8 cellular contexts compared by ENCODE assay signal in the genomic region with DNA sequence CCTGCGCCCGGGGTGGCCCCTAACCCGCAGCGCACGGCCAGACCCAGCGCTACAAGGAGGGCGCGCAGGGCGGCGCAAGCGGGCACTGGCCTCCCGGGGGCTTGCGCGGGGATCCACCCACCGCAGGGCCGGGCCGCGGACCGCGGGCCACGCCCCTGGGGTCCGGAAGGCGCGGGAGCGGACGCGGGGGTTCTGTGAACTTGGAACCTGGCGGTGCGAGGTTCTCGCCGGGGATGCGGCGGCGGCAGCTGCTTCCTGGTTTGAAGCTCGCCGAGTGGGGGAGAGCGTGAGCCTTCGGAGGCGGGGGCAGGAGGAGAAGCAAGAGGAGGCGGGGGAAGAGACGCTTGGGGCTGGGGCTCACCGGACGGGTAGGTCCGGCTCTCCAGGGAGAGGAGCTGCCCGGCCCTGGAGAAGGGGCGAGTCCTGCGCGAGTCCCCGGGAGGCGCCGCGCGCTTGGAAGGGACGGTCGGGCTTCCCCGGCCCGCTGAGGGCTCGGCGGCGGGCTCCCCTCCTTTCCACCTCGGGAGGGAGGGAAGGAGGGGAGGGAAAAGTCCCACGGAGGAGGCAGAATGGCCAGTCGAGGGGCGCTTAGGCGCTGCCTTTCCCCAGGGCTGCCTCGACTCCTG. TPM values are rescaled to one million over a fixed set of nuclear protein-coding genes. Genes with fewer than 3 reads are reported as not detected.
DNase-seq lines count a peak whose midpoint lies in the region; ATAC-seq and TF ChIP-seq lines count a peak whose summit lies in the region.

A gene (plus strand): TSS at position 195 of the 626 bp plus-strand sequence. CDS start 523 bp downstream, outside the sequence.

- H3K4me1 ChIP-seq in aorta (ENCODE audit: control insufficient read depth in 1 of 2, insufficient read depth in 2 of 2, low read length in 2 of 2) = no peaks in the 10 kb centered on the region

- H3K36me3 ChIP-seq in aorta (ENCODE audit: control insufficient read depth in 1 of 2, insufficient read depth in 2 of 2, low read length in 1 of 2) = no peaks in the 10 kb centered on the region

- DNase-seq in AG09309 (ENCODE audit: low read depth) (no peak), KG1 (lab: John Stamatoyannopoulos, UW) (peak; percentile 15), T-helper 1 cell (peak; percentile 69 to 88 (median 80)), left ventricle myocardium superior (peak; percentile 82), retinal pigment epithelial cell (ENCODE audit: low read depth) (no peak), aorta (peak; percentile 87 to 89)

- 0 to 1% (median 1%) methylated on average over 41 to 66 of the region's 66 CpGs for WGBS in adipose tissue, 3 donors
- 0 to 1% methylated on average over 39 to 66 of the region's 66 CpGs for WGBS in aorta, 2 donors

- H3K27ac ChIP-seq in adipose tissue (ENCODE audit: low read depth, low read length) (no peak within 1 kb of the TSS), aorta (ENCODE audit: low read depth in 1 of 2, low read length in 2 of 2) (no peak within 1 kb of the TSS)

- intact Hi-C loops in left ventricle myocardium superior (cut with micrococcal nuclease) (no loop called here), aorta (cut with DNase I) (no loop called here)

- TF ChIP-seq CTCF in AG09309 (IDR thresholded peaks at IDR 0.05; ENCODE audit: control insufficient read depth, insufficient read depth, low read depth, low read length, missing control alignments) = no peak
- TF ChIP-seq CTCF in retinal pigment epithelial cell (conservative IDR thresholded peaks at IDR 0.05; ENCODE audit: low read depth, low read length) = no peak

- no peaks in the 10 kb centered on the region for H3K9me3 ChIP-seq in aorta (ENCODE audit: control insufficient read depth, low read length)

- ATAC-seq in GM19351 (IDR thresholded peaks at IDR 0.05; ENCODE audit: unreplicated experiment) (peak; percentile 71), left ventricle myocardium superior (peak; percentile 85), aorta (ENCODE audit: low FRiP score) (peak; percentile 75)

- no peaks in the 10 kb centered on the region for H3K27me3 ChIP-seq in aorta (ENCODE audit: control insufficient read depth in 1 of 2, insufficient read depth in 2 of 2, low read length in 1 of 2)

- H3K4me3 ChIP-seq in AG09309 (ENCODE audit: control insufficient read depth, low read depth, low read length) = peak within 1 kb of the TSS; percentile 43
- H3K4me3 ChIP-seq in retinal pigment epithelial cell (ENCODE audit: low read length) = peak within 1 kb of the TSS; percentile 44
- H3K4me3 ChIP-seq in aorta (ENCODE audit: low read length in 2 of 2) = peak within 1 kb of the TSS in 1 of 2 donors; percentile 51

RNA-seq across cellular contexts. Expression of the gene that starts here (rescaled TPM):
- polyA plus RNA-seq in adipose tissue = 10 to 100 TPM in 2 of 3 donors, 1 to 10 TPM in 1; 5.1 to 19.7 (median 10.1) TPM
- 15.9 TPM for total RNA-seq in left ventricle myocardium superior
- total RNA-seq in aorta = 10 to 100 TPM; 32.2 to 77.2 TPM
- 10 to 100 TPM in 1 of 2 donors, 1 to 10 TPM in 1; 1.8 to 34.9 TPM for polyA plus RNA-seq in aorta

Comparison
In these comparisons a context has a peak if more than half of its experiments do, and no peak if none do; other contexts are left out.
1. DNase-seq: peak in KG1 (single experiment), T-helper 1 cell (5 of 5), left ventricle myocardium superior (single experiment) and aorta (2 of 2); none in AG09309 (single experiment) and retinal pigment epithelial cell (single experiment).
2. Peak in every context shown above with its lines, with median percentiles within 50 percentile points of each other: ATAC-seq.